In the genomic region with DNA sequence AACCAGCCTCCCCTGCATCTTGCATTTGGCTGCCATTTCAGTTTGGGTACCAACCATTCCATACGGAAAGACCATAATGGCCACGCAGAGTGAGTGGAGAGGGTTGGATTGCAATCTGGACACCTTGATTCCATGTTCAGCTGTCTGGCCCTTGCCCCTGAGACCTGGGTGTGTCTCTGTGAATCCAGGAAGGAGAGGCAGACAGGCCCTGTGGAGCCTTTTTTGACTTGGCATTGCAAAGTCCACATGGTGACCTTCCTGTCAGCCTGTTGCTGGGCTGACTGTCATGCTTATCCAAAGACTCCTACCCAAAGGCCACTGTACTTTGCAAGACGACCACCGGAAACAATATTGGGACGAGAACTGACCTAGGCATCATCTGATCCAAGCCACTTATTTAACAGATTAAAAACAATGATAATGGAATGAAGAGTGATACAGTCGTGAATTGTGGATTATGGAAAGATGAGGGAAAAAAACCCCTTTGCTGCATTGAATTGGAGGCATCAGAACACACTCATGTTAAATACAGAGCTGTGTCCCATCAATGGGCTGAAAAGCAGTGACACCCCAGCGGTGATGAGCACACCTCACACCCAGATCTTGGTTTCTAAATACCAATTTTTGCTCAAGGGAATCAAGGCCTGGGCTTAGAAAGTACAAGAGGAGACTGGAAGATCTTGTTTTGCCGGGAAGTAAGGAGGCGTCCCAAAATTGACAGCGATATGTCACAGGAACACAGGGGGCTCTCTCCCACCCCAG, we compare ENCODE assay signal across 19 cellular contexts.
"Had no signal": no experiment of that assay in that cellular context is flagged by ENCODE, and none has a peak within 500 bp of the region (broad histone marks: within the 10 kb centered on the region; RNA-seq: fewer than 3 reads in every experiment).

No MANE protein-coding gene starts in this region.

- H3K27me3 ChIP-seq: cardiac muscle cell, dorsolateral prefrontal cortex had no signal

- H3K27ac ChIP-seq: cardiac muscle cell, dorsolateral prefrontal cortex, skin epidermis had no signal

- H3K4me3 ChIP-seq: cardiac muscle cell, dorsolateral prefrontal cortex, lung, skin epidermis had no signal

- H3K27ac Mint-ChIP-seq: activated CD4-positive, alpha-beta T cell treated with anti-CD3 and anti-CD28 coated beads, Interleukin-2, amount 10 ng/mL, durations not matched to agents 24 days and 14 days; activated CD8-positive, alpha-beta T cell treated with anti-CD3 and anti-CD28 coated beads, Interleukin-2, amount 10 ng/mL, durations not matched to agents 7 days and 5 days; activated naive CD8-positive, alpha-beta T cell treated with anti-CD3 and anti-CD28 coated beads for 36 hours; mesothelial cell of epicardium; stimulated activated naive CD8-positive, alpha-beta T cell treated with anti-CD3 and anti-CD28 coated beads, Interleukin-15, Interleukin-2, amounts not matched to agents 100 ng/mL and 50 ng/mL, for 24 hours; type B pancreatic cell had no signal

- ATAC-seq: activated CD8-positive, alpha-beta T cell treated with anti-CD3 and anti-CD28 coated beads, Interleukin-2, amount 10 ng/mL, durations not matched to agents 7 days and 5 days; SK-N-SH treated with all-trans-retinoic acid at 6 μM for 48 hours had no signal

- DNase-seq: activated CD4-positive, alpha-beta T cell treated with anti-CD3 and anti-CD28 coated beads, Interleukin-2, amount 10 ng/mL, durations not matched to agents 24 days and 14 days; activated CD8-positive, alpha-beta T cell treated with anti-CD3 and anti-CD28 coated beads, Interleukin-2, amount 10 ng/mL, durations not matched to agents 7 days and 5 days; activated gamma-delta T cell treated with Interleukin-2 at 50 U/mL for 16 hours; activated naive CD8-positive, alpha-beta T cell treated with anti-CD3 and anti-CD28 coated beads for 36 hours; amniotic stem cell; erythroblast; foreskin melanocyte; hypothalamus; occipital lobe; stimulated activated CD4-positive, alpha-beta T cell treated with anti-CD3 and anti-CD28 coated beads, Interleukin-15, amount 100 ng/mL, for 24 hours; stimulated activated CD4-positive, alpha-beta T cell treated with anti-CD3 and anti-CD28 coated beads, Interleukin-2, amount 100 ng/mL, for 48 hours had no signal

- H3K4me3 Mint-ChIP-seq: activated CD4-positive, alpha-beta T cell treated with anti-CD3 and anti-CD28 coated beads, Interleukin-2, amount 10 ng/mL, durations not matched to agents 24 days and 14 days; activated CD8-positive, alpha-beta T cell treated with anti-CD3 and anti-CD28 coated beads, Interleukin-2, amount 10 ng/mL, durations not matched to agents 7 days and 5 days; activated naive CD8-positive, alpha-beta T cell treated with anti-CD3 and anti-CD28 coated beads for 36 hours; mesothelial cell of epicardium; stimulated activated naive CD8-positive, alpha-beta T cell treated with anti-CD3 and anti-CD28 coated beads, Interleukin-15, Interleukin-2, amounts not matched to agents 100 ng/mL and 50 ng/mL, for 24 hours; type B pancreatic cell had no signal

- H3K9me3 Mint-ChIP-seq: activated CD4-positive, alpha-beta T cell treated with anti-CD3 and anti-CD28 coated beads, Interleukin-2, amount 10 ng/mL, durations not matched to agents 24 days and 14 days; activated naive CD8-positive, alpha-beta T cell treated with anti-CD3 and anti-CD28 coated beads for 36 hours; stimulated activated naive CD8-positive, alpha-beta T cell treated with anti-CD3 and anti-CD28 coated beads, Interleukin-15, Interleukin-2, amounts not matched to agents 100 ng/mL and 50 ng/mL, for 24 hours had no signal

- H3K36me3 ChIP-seq: cardiac muscle cell had no signal

- H3K36me3 Mint-ChIP-seq: activated naive CD8-positive, alpha-beta T cell treated with anti-CD3 and anti-CD28 coated beads for 36 hours; mesothelial cell of epicardium; type B pancreatic cell had no signal
